In the genomic region with DNA sequence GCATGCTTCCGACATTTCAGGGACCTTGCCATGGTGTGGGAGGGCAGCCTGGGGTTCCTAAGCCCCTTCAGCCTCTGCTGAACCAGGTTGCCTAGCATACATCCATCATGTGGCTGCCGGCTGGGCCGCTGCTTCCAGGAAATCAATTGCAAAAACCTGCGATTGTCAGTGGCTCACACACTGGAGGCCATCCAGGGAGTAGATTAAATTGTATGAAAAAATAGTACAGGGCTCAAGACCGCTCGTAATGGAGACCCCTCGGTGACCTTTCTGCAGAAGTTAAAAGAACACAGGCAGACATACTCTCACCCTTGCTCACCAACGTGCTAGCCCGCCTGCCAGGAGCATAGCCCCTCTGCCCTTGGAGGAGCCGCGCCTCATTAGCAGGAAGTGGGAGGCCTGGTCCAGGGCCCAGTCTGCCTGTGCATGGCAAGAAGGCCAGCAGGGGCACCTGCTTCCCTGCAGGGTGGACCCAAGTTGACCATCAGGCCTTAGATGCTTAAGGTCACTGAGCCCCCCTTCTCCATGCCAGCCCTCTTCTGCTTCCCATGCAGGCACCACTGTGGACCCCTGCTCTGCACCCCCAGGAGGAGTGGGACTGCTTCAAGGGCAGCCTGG, we compare ENCODE assay signal across 3 cellular contexts.
TF ChIP-seq lines count a peak whose summit lies in the region.

No MANE protein-coding gene starts in this region.

TF ChIP-seq in A549, 52 proteins besides CTCF, POLR2A, EP300 and RAD21:
- no peak for TF ChIP-seq MAZ (IDR thresholded peaks at IDR 0.05; ENCODE audit: borderline replicate concordance, low read depth, low read length)
- TF ChIP-seq, protein P1, sequence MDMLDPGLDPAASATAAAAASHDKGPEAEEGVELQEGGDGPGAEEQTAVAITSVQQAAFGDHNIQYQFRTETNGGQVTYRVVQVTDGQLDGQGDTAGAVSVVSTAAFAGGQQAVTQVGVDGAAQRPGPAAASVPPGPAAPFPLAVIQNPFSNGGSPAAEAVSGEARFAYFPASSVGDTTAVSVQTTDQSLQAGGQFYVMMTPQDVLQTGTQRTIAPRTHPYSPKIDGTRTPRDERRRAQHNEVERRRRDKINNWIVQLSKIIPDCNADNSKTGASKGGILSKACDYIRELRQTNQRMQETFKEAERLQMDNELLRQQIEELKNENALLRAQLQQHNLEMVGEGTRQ (IDR thresholded peaks at IDR 0.05), result no peak
- no peak for TF ChIP-seq MAFK (IDR thresholded peaks at IDR 0.05; ENCODE audit: partially characterized antibody)
- no peak for TF ChIP-seq NR3C1 (IDR thresholded peaks at IDR 0.05)
- no peak for TF ChIP-seq SMC3 (IDR thresholded peaks at IDR 0.05)
- TF ChIP-seq FOSL2 (IDR thresholded peaks at IDR 0.05), result no peak
- TF ChIP-seq FOSL2 (CRISPR knock-in tag; IDR thresholded peaks at IDR 0.05), result no peak
- TF ChIP-seq, protein P2, sequence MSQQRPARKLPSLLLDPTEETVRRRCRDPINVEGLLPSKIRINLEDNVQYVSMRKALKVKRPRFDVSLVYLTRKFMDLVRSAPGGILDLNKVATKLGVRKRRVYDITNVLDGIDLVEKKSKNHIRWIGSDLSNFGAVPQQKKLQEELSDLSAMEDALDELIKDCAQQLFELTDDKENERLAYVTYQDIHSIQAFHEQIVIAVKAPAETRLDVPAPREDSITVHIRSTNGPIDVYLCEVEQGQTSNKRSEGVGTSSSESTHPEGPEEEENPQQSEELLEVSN (IDR thresholded peaks at IDR 0.05; ENCODE audit: borderline replicate concordance, low read depth), result no peak
- TF ChIP-seq TP53 (CRISPR knock-in tag; IDR thresholded peaks at IDR 0.05), result no peak
- TF ChIP-seq FOXS1 (CRISPR knock-in tag; IDR thresholded peaks at IDR 0.05), result no peak
- no peak for TF ChIP-seq EHF (CRISPR knock-in tag; IDR thresholded peaks at IDR 0.05)

TF ChIP-seq in GM12878, 131 proteins besides CTCF, POLR2A, EP300 and RAD21:
- TF ChIP-seq MTA2 (IDR thresholded peaks at IDR 0.05; ENCODE audit: low read depth) (no peak), SP1 (IDR thresholded peaks at IDR 0.05; ENCODE audit: low read depth, low read length) (no peak), SIX5 (IDR thresholded peaks at IDR 0.05; ENCODE audit: low read depth, low read length, severe bottlenecking) (no peak), FOS (IDR thresholded peaks at IDR 0.05; ENCODE audit: borderline replicate concordance, extremely low read depth, insufficient read length) (no peak), MYB (IDR thresholded peaks at IDR 0.05; ENCODE audit: borderline replicate concordance, low read depth, low read length) (no peak)
- TF ChIP-seq, protein P3, sequence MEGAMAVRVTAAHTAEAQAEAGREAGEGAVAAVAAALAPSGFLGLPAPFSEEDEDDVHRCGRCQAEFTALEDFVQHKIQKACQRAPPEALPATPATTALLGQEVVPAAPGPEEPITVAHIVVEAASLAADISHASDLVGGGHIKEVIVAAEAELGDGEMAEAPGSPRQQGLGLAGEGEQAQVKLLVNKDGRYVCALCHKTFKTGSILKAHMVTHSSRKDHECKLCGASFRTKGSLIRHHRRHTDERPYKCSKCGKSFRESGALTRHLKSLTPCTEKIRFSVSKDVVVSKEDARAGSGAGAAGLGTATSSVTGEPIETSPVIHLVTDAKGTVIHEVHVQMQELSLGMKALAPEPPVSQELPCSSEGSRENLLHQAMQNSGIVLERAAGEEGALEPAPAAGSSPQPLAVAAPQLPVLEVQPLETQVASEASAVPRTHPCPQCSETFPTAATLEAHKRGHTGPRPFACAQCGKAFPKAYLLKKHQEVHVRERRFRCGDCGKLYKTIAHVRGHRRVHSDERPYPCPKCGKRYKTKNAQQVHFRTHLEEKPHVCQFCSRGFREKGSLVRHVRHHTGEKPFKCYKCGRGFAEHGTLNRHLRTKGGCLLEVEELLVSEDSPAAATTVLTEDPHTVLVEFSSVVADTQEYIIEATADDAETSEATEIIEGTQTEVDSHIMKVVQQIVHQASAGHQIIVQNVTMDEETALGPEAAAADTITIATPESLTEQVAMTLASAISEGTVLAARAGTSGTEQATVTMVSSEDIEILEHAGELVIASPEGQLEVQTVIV (IDR thresholded peaks at IDR 0.05; ENCODE audit: borderline replicate concordance, partially characterized antibody), result no peak
- TF ChIP-seq, protein P4, sequence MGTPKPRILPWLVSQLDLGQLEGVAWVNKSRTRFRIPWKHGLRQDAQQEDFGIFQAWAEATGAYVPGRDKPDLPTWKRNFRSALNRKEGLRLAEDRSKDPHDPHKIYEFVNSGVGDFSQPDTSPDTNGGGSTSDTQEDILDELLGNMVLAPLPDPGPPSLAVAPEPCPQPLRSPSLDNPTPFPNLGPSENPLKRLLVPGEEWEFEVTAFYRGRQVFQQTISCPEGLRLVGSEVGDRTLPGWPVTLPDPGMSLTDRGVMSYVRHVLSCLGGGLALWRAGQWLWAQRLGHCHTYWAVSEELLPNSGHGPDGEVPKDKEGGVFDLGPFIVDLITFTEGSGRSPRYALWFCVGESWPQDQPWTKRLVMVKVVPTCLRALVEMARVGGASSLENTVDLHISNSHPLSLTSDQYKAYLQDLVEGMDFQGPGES (IDR thresholded peaks at IDR 0.05), result no peak

TF ChIP-seq in neural cell, 6 proteins besides CTCF, POLR2A, EP300 and RAD21:
- peak; percentile 34 for TF ChIP-seq SMC3 (conservative IDR thresholded peaks at IDR 0.05; ENCODE audit: poor library complexity)
- no peak for TF ChIP-seq TAF1 (IDR thresholded peaks at IDR 0.05; ENCODE audit: low read depth)
